ENCODE assay signal across 8 cellular contexts in the genomic region with DNA sequence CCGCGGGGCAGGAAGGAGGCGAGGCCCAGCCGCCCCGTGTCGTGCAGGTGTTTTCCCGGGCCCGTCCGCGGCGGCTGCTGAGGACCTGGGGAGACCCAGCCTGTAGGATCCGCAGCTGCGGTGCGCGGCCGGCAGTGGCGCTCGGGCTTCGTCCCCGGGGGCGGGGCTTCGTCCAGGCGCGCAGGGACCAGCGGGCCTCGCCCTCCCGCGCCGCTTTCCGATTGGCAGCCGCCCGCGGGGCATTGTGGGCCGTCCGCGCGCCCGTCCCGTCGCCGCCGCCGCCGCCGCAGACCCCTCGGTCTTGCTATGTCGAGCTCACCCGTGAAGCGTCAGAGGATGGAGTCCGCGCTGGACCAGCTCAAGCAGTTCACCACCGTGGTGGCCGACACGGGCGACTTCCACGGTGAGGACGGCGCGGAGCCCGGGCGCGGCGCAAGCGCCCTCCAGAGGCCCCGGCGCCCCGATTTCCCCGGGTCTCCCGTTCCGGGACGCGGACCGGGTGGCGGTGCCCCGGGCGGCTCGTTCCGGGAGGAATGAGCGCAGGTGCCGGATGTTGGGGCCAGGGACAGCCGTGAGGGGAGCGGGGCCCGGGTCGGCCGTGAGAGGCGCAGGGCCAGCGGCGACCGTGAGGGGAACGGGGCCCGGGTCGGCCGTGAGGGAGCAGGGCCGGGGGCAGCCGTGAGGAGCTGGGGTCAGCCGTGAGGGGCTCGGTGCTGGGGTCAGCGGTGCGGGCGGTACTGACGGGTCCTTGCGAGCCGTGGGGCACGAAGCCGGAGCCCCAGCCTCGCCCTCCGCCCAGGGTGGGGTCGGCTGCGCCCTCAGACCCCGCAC.
DNase-seq lines count a peak whose midpoint lies in the region; ATAC-seq and TF ChIP-seq lines count a peak whose summit lies in the region.

A gene (plus strand): TSS at position 289 of the 831 bp plus-strand sequence. CDS start 18 bp downstream, at position 307.

- in situ Hi-C loops in GM18951 (cut with MboI; ENCODE audit: low sequenced_read_pairs, unreplicated experiment): no loop called here

- no peak; the same call in none of the 2 replicates for TF ChIP-seq CTCF in AG09319 (IDR thresholded peaks at IDR 0.05; ENCODE audit: low read depth, low read length)
- peak; percentile 13 for TF ChIP-seq CTCF in choroid plexus epithelial cell (conservative IDR thresholded peaks at IDR 0.05; ENCODE audit: low read depth, low read length)

- peak; percentile 80 for TF ChIP-seq POLR2A in GM18951 (IDR thresholded peaks at IDR 0.05; ENCODE audit: extremely low read depth, insufficient read depth, insufficient read length)

- H3K27ac ChIP-seq in layer of hippocampus (ENCODE audit: low read depth, low read length): peak within 1 kb of the TSS; percentile 94

- ATAC-seq in HG03175 (IDR thresholded peaks at IDR 0.05; ENCODE audit: unreplicated experiment): peak; percentile 89

- peak within 1 kb of the TSS; percentile 83 for H3K4me3 ChIP-seq in choroid plexus epithelial cell (ENCODE audit: low read depth, low read length)

- no peaks in the 10 kb centered on the region for H3K27me3 ChIP-seq in layer of hippocampus (ENCODE audit: control insufficient read depth, insufficient read depth, low read length)

- DNase-seq in AG09319 (ENCODE audit: extremely low read depth, low read depth) (peak; percentile 51), NCI-H226 (peak; percentile 82), choroid plexus epithelial cell (ENCODE audit: low read depth) (peak; percentile 80)
- peak; percentile 63 for DNase-seq in activated CD4-positive, alpha-beta T cell treated with anti-CD3 and anti-CD28 coated beads for 1 hour
- peak; percentile 60 to 88 for DNase-seq in stimulated activated CD4-positive, alpha-beta T cell treated with anti-CD3 and anti-CD28 coated beads, Interleukin-1b, Interleukin-23, amount 100 ng/mL, for 4 hours (ENCODE audit: low read depth in 2 of 2)

Comparison
In these comparisons a context has a peak if more than half of its experiments do, and no peak if none do; other contexts are left out.
1. Peak in every context shown above with its lines: DNase-seq, ATAC-seq, H3K4me3 ChIP-seq and H3K27ac ChIP-seq.